ENCODE assay signal across 12 cellular contexts in the genomic region with DNA sequence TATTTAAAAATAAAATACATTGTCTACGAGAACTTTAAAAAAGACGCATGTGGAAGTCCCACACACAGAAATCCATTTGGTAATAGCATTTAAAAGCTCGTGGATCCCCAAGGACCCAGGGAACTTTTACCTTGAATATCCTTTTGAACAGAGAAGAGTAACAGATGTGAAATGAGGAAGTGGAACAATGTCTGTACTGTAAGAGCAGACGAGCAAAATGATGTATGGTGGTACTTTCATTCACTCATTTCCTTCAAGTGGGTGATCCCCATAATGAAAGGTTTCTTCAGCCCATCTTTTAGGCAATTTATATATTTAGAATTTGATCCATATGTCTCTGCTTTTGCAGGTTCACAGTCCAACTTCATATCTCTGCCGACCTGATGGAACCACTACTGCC.
DNase-seq lines count a peak whose midpoint lies in the region; ATAC-seq and TF ChIP-seq lines count a peak whose summit lies in the region.
"Had no signal": no experiment of that assay in that cellular context is flagged by ENCODE, and none has a peak within 500 bp of the region (broad histone marks: within the 10 kb centered on the region; RNA-seq: fewer than 3 reads in every experiment).

No MANE protein-coding gene starts in this region.

- intact Hi-C loops in stomach (cut with DNase I; ENCODE audit: low total_unique reads), result no loop called here

- H3K27ac ChIP-seq in Karpas-422 (ENCODE audit: low read length), result no peak overlapping the region
- no peak overlapping the region for H3K27ac ChIP-seq in stomach

- H3K27ac Mint-ChIP-seq in WTC11, result no peak overlapping the region
- H3K27ac Mint-ChIP-seq: activated naive CD4-positive, alpha-beta T cell treated with anti-CD3 and anti-CD28 coated beads, Interleukin-2, amount 10 ng/mL, durations not matched to agents 7 days and 5 days had no signal

- H3K4me3 Mint-ChIP-seq in WTC11, result no peak overlapping the region
- H3K4me3 Mint-ChIP-seq: activated naive CD4-positive, alpha-beta T cell treated with anti-CD3 and anti-CD28 coated beads, Interleukin-2, amount 10 ng/mL, durations not matched to agents 7 days and 5 days had no signal

- H3K9me3 Mint-ChIP-seq in WTC11, result peaks cover 6% of the 10 kb centered on the region
- H3K9me3 Mint-ChIP-seq: activated naive CD4-positive, alpha-beta T cell treated with anti-CD3 and anti-CD28 coated beads, Interleukin-2, amount 10 ng/mL, durations not matched to agents 7 days and 5 days had no signal

- H3K36me3 ChIP-seq in Karpas-422 (ENCODE audit: insufficient read depth, low read length), result no peaks in the 10 kb centered on the region
- peaks cover 0 to 5% (median 0%) of the 10 kb centered on the region in 4 donors for H3K36me3 ChIP-seq in stomach

- peak; percentile 23 for DNase-seq in GM10248 (ENCODE audit: extremely low spot score)
- peak; percentile 47 for DNase-seq in Karpas-422
- DNase-seq in T-helper 2 cell, result no peak
- DNase-seq in WTC11 (ENCODE audit: low spot score), result no peak
- no peak for DNase-seq in NCI-H524 treated with DMSO at 0.1 percent for 48 hours (lab: John Stamatoyannopoulos, UW)
- DNase-seq in stomach, result no peak
- DNase-seq: activated naive CD4-positive, alpha-beta T cell treated with anti-CD3 and anti-CD28 coated beads, Interleukin-2, amount 10 ng/mL, durations not matched to agents 7 days and 5 days; cortex of kidney; NCI-H1105 treated with DMSO at 0.1 percent for 48 hours had no signal

- no peak overlapping the region for H2AFZ ChIP-seq in Karpas-422 (ENCODE audit: low read length)

- no peak for TF ChIP-seq POLR2A in stomach (IDR thresholded peaks at IDR 0.05)

- no peaks in the 10 kb centered on the region for H3K9me2 ChIP-seq in Karpas-422 (replicated peaks; ENCODE audit: insufficient read depth, low read length)

- no peaks in the 10 kb centered on the region for H3K27me3 ChIP-seq in Karpas-422 (ENCODE audit: low read length)
- no peaks in the 10 kb centered on the region for H3K27me3 ChIP-seq in stomach

- H3K36me3 Mint-ChIP-seq in WTC11, result no peaks in the 10 kb centered on the region
- H3K36me3 Mint-ChIP-seq: activated naive CD4-positive, alpha-beta T cell treated with anti-CD3 and anti-CD28 coated beads, Interleukin-2, amount 10 ng/mL, durations not matched to agents 7 days and 5 days had no signal

- POLR2A ChIA-PET in GM10248 (lab: Yijun Ruan, JAX) (no interaction called here), WTC11 (lab: Charles Lee) (no interaction called here)

- H3K9me3 ChIP-seq in Karpas-422 (ENCODE audit: low read length) (no peaks in the 10 kb centered on the region), stomach (no peaks in the 10 kb centered on the region)

- no peaks in the 10 kb centered on the region for H4K20me1 ChIP-seq in Karpas-422 (ENCODE audit: insufficient read depth, low read depth, low read length)

- ATAC-seq in GM19397 (IDR thresholded peaks at IDR 0.05; ENCODE audit: unreplicated experiment), result peak; percentile 89
- ATAC-seq in HG02885 (IDR thresholded peaks at IDR 0.05; ENCODE audit: poor library complexity, unreplicated experiment), result peak; percentile 81
- no peak for ATAC-seq in WTC11
- ATAC-seq: activated CD4-positive, CD25-positive, alpha-beta regulatory T cell treated with anti-CD3 and anti-CD28 coated beads, Interleukin-2, amount 50 U/mL, for 24 hours had no signal

- TF ChIP-seq CTCF in GM10248 (IDR thresholded peaks at IDR 0.05; ENCODE audit: control extremely low read depth, extremely low read depth, low read depth, missing control alignments) (no peak), WTC11 (IDR thresholded peaks at IDR 0.05) (no peak), stomach (IDR thresholded peaks at IDR 0.05) (no peak)

- CTCF ChIA-PET in GM10248 (lab: Yijun Ruan, JAX), result no interaction called here
- CTCF ChIA-PET in WTC11 (lab: Charles Lee), result no interaction called here

- TF ChIP-seq EP300 in stomach (IDR thresholded peaks at IDR 0.05), result no peak

- H3K4me3 ChIP-seq in Karpas-422 (ENCODE audit: low read length) (no peak overlapping the region), stomach (no peak overlapping the region)

- no peaks in the 10 kb centered on the region for H3K79me2 ChIP-seq in Karpas-422 (ENCODE audit: low read length)

- H3K27me3 Mint-ChIP-seq in WTC11 (ENCODE audit: low read depth), result no peaks in the 10 kb centered on the region
- H3K27me3 Mint-ChIP-seq: activated naive CD4-positive, alpha-beta T cell treated with anti-CD3 and anti-CD28 coated beads, Interleukin-2, amount 10 ng/mL, durations not matched to agents 7 days and 5 days had no signal

- H3K9ac ChIP-seq in Karpas-422 (ENCODE audit: low read length), result no peak overlapping the region

- H3K4me1 ChIP-seq in Karpas-422 (ENCODE audit: low read length) (peaks cover 15% of the 10 kb centered on the region), stomach (no peaks in the 10 kb centered on the region)

- peaks cover 13% of the 10 kb centered on the region for H3K4me1 Mint-ChIP-seq in WTC11
- H3K4me1 Mint-ChIP-seq: activated naive CD4-positive, alpha-beta T cell treated with anti-CD3 and anti-CD28 coated beads, Interleukin-2, amount 10 ng/mL, durations not matched to agents 7 days and 5 days had no signal

- WGBS in stomach, 5 donors, result 79 to 88% (median 84%) methylated on average over 5 of the region's 5 CpGs

- H3K4me2 ChIP-seq in Karpas-422 (ENCODE audit: low read depth, low read length, poor library complexity, severe bottlenecking), result no peak overlapping the region

TF ChIP-seq in WTC11, 78 proteins besides CTCF, POLR2A, EP300 and RAD21:
- TF ChIP-seq NR2C2 (CRISPR knock-in tag; IDR thresholded peaks at IDR 0.05) (no peak), NFATC4 (CRISPR knock-in tag; IDR thresholded peaks at IDR 0.05) (no peak), NR1H2 (CRISPR knock-in tag; IDR thresholded peaks at IDR 0.05) (no peak)

Comparison
In these comparisons a context has a peak if more than half of its experiments do, and no peak if none do; other contexts are left out.
1. DNase-seq: peak in GM10248 (single experiment) and Karpas-422 (single experiment); none in T-helper 2 cell (0 of 5), WTC11 (single experiment), NCI-H524 treated with DMSO at 0.1 percent for 48 hours (single experiment) and stomach (single experiment).